Comparison of ENCODE assay signal across 34 cellular contexts in the genomic region with DNA sequence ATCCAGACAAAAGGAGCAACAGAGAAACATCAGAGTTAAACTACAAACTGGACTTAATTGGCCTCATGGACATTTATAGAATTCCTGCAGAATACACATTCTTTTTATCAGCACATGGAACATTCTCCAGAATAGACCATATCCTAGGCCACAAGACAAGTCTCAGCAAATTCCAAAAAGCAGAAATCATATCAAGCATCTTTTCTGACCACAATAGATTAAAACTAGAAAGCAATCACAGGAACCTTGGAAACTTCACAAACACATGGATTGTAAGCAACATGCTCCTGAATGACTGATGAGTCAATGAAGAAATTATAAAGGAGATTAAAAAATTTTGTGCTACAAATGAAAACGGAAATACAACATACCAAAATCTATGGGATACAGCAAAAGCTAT.
"Had no signal": no experiment of that assay in that cellular context is flagged by ENCODE, and none has a peak within 500 bp of the region (broad histone marks: within the 10 kb centered on the region; RNA-seq: fewer than 3 reads in every experiment).

No MANE protein-coding gene starts in this region.

- H3K79me2 ChIP-seq: hepatocyte had no signal

- H3K4me3 ChIP-seq: dorsolateral prefrontal cortex, esophagus squamous epithelium, hepatocyte, left ventricle myocardium inferior, pancreas, psoas muscle, right lobe of liver, skin epidermis, stomach, suprapubic skin, transverse colon, uterus had no signal

- H3K27me3 ChIP-seq: dorsolateral prefrontal cortex, esophagus squamous epithelium, hepatocyte, neutrophil, pancreas, right lobe of liver, stomach, suprapubic skin, transverse colon, uterus had no signal

- H3K4me1 ChIP-seq: esophagus squamous epithelium, left ventricle myocardium inferior, pancreas, psoas muscle, right lobe of liver, stomach, suprapubic skin, transverse colon, uterus had no signal

- H3K9me3 Mint-ChIP-seq: WTC11 had no signal

- DNase-seq: activated CD8-positive, alpha-beta memory T cell treated with anti-CD3 and anti-CD28 coated beads for 24 hours; activated CD8-positive, alpha-beta memory T cell treated with anti-CD3 and anti-CD28 coated beads, Interleukin-2, amount 50 U/mL, for 4 hours; activated naive CD4-positive, alpha-beta T cell; activated T-cell treated with anti-CD3 and anti-CD28 coated beads, Interleukin-2, amount 50 U/mL, for 24 hours; amniotic stem cell; central memory CD4-positive, alpha-beta T cell; dorsolateral prefrontal cortex; effector memory CD8-positive, alpha-beta T cell; esophagus squamous epithelium; foreskin fibroblast; glutamatergic neuron; immature natural killer cell; left ventricle myocardium inferior; midbrain; pancreas; psoas muscle; right lobe of liver; stimulated activated CD4-positive, alpha-beta T cell treated with anti-CD3 and anti-CD28 coated beads, Interleukin-2, amount 100 ng/mL, for 24 hours; stomach; T-helper 9 cell; transverse colon; uterus had no signal

- H3K27ac ChIP-seq: dorsolateral prefrontal cortex, esophagus squamous epithelium, hepatocyte, left ventricle myocardium inferior, neutrophil, pancreas, psoas muscle, right lobe of liver, skin epidermis, stomach, suprapubic skin, transverse colon, uterus had no signal

- H3K27ac Mint-ChIP-seq: activated naive CD8-positive, alpha-beta T cell; activated T-cell treated with anti-CD3 and anti-CD28 coated beads, Interleukin-2, amount 50 U/mL, for 24 hours; activated T-helper 2 cell treated with anti-CD3 and anti-CD28 coated beads, Interferon-gamma antibody, Interleukin-2, Interleukin-4, amounts not matched to agents 10 μg/mL and 5 μg/mL and 100 μg/mL, durations not matched to agents 14 hours and 24 hours and 36 hours; brain; effector memory CD8-positive, alpha-beta T cell; immature natural killer cell; natural killer cell treated with Interleukin-12 subunit alpha and Interleukin-12 subunit beta and Interleukin-15 and Interleukin-18, amount 100 ng/mL, for 72 hours; stimulated activated effector memory CD8-positive, alpha-beta T cell treated with anti-CD3 and anti-CD28 coated beads, Interleukin-12 subunit alpha, Interleukin-12 subunit beta, amount 100 ng/mL, for 72 hours; WTC11 had no signal

- H3K36me3 ChIP-seq: esophagus squamous epithelium, left ventricle myocardium inferior, neutrophil, pancreas, right lobe of liver, stomach, suprapubic skin, transverse colon, uterus had no signal

- H3K4me1 Mint-ChIP-seq: immature natural killer cell; stimulated activated effector memory CD8-positive, alpha-beta T cell treated with anti-CD3 and anti-CD28 coated beads, Interleukin-12 subunit alpha, Interleukin-12 subunit beta, amount 100 ng/mL, for 72 hours; WTC11 had no signal

- H3K4me2 ChIP-seq: hepatocyte had no signal

- H2AFZ ChIP-seq: hepatocyte had no signal

- H3K36me3 Mint-ChIP-seq: activated naive CD8-positive, alpha-beta T cell; immature natural killer cell; stimulated activated effector memory CD8-positive, alpha-beta T cell treated with anti-CD3 and anti-CD28 coated beads, Interleukin-12 subunit alpha, Interleukin-12 subunit beta, amount 100 ng/mL, for 72 hours; WTC11 had no signal

- H3K27me3 Mint-ChIP-seq: activated naive CD8-positive, alpha-beta T cell; activated T-cell treated with anti-CD3 and anti-CD28 coated beads, Interleukin-2, amount 50 U/mL, for 24 hours; effector memory CD8-positive, alpha-beta T cell; natural killer cell treated with Interleukin-12 subunit alpha and Interleukin-12 subunit beta and Interleukin-15 and Interleukin-18, amount 100 ng/mL, for 72 hours had no signal

- ATAC-seq: effector memory CD8-positive, alpha-beta T cell; natural killer cell treated with Interleukin-12 subunit alpha and Interleukin-12 subunit beta and Interleukin-15 and Interleukin-18, amount 100 ng/mL, for 72 hours; pancreas; psoas muscle; right lobe of liver; stimulated activated effector memory CD8-positive, alpha-beta T cell treated with anti-CD3 and anti-CD28 coated beads, Interleukin-12 subunit alpha, Interleukin-12 subunit beta, amount 100 ng/mL, for 72 hours; WTC11 had no signal

- FAIRE-seq: colon, endothelial cell of umbilical vein, pancreas had no signal

- H3K4me3 Mint-ChIP-seq: activated naive CD8-positive, alpha-beta T cell; activated T-cell treated with anti-CD3 and anti-CD28 coated beads, Interleukin-2, amount 50 U/mL, for 24 hours; brain; effector memory CD8-positive, alpha-beta T cell; immature natural killer cell; natural killer cell treated with Interleukin-12 subunit alpha and Interleukin-12 subunit beta and Interleukin-15 and Interleukin-18, amount 100 ng/mL, for 72 hours; stimulated activated effector memory CD8-positive, alpha-beta T cell treated with anti-CD3 and anti-CD28 coated beads, Interleukin-12 subunit alpha, Interleukin-12 subunit beta, amount 100 ng/mL, for 72 hours; WTC11 had no signal

- H3K9me3 ChIP-seq: esophagus squamous epithelium, neutrophil, pancreas, psoas muscle, right lobe of liver, stomach, suprapubic skin, transverse colon, uterus had no signal
